In genomic region chr14:22845821-22846625, GRCh38 we compare ENCODE assay signal across 19 cellular contexts. TPM values are rescaled to one million over a fixed set of nuclear protein-coding genes. Genes with fewer than 3 reads are reported as not detected.
DNase-seq lines count a peak whose midpoint lies in the region; ATAC-seq and TF ChIP-seq lines count a peak whose summit lies in the region.
"Had no signal": no experiment of that assay in that cellular context is flagged by ENCODE, and none has a peak within 500 bp of the region (broad histone marks: within the 10 kb centered on the region; RNA-seq: fewer than 3 reads in every experiment).

No MANE protein-coding gene starts in this region.

- no peak for ATAC-seq in stimulated activated effector memory CD8-positive, alpha-beta T cell treated with anti-CD3 and anti-CD28 coated beads, Interleukin-12 subunit alpha, Interleukin-12 subunit beta, amount 100 ng/mL, for 72 hours
- ATAC-seq: T-cell had no signal

- H3K4me1 Mint-ChIP-seq in stimulated activated effector memory CD8-positive, alpha-beta T cell treated with anti-CD3 and anti-CD28 coated beads, Interleukin-12 subunit alpha, Interleukin-12 subunit beta, amount 100 ng/mL, for 72 hours: peaks cover 3% of the 10 kb centered on the region
- H3K4me1 Mint-ChIP-seq: activated B cell treated with CpG ODN at 0.5 μM for 24 hours, T-cell had no signal

- H3K27me3 ChIP-seq in colonic mucosa (no peaks in the 10 kb centered on the region), muscle layer of colon (ENCODE audit: control insufficient read depth in 1 of 2, insufficient read depth in 2 of 2, low read length in 2 of 2) (no peaks in the 10 kb centered on the region)

- H3K4me1 ChIP-seq in colonic mucosa: peaks cover 4% of the 10 kb centered on the region
- peaks cover 84% of the 10 kb centered on the region for H3K4me1 ChIP-seq in muscle layer of colon (ENCODE audit: insufficient read depth, low read length)

- H3K4me3 ChIP-seq in colonic mucosa: no peak overlapping the region
- H3K4me3 ChIP-seq in muscle layer of colon (ENCODE audit: low read depth in 1 of 2, low read length in 2 of 2): no peak overlapping the region
- H3K4me3 ChIP-seq in foreskin fibroblast (ENCODE audit: low read depth in 1 of 2, low read length in 2 of 2): peak overlapping the region in 1 of 2 donors; percentile 5
- H3K4me3 ChIP-seq: PC-9 had no signal

- TF ChIP-seq CTCF in GM10266 (IDR thresholded peaks at IDR 0.05; ENCODE audit: control insufficient read depth, insufficient read depth, low read depth, missing control alignments): no peak
- no peak for TF ChIP-seq CTCF in colonic mucosa (IDR thresholded peaks at IDR 0.05)
- TF ChIP-seq CTCF in foreskin fibroblast (IDR thresholded peaks at IDR 0.05; ENCODE audit: low read depth, low read length): no peak

- H3K36me3 Mint-ChIP-seq in stimulated activated effector memory CD8-positive, alpha-beta T cell treated with anti-CD3 and anti-CD28 coated beads, Interleukin-12 subunit alpha, Interleukin-12 subunit beta, amount 100 ng/mL, for 72 hours: peaks cover 4% of the 10 kb centered on the region
- H3K36me3 Mint-ChIP-seq: activated naive CD8-positive, alpha-beta T cell treated with anti-CD3 and anti-CD28 coated beads, Interleukin-2, amount 10 ng/mL, durations not matched to agents 7 days and 5 days; T-cell had no signal

- H3K4me3 Mint-ChIP-seq in stimulated activated effector memory CD8-positive, alpha-beta T cell treated with anti-CD3 and anti-CD28 coated beads, Interleukin-12 subunit alpha, Interleukin-12 subunit beta, amount 100 ng/mL, for 72 hours: no peak overlapping the region
- H3K4me3 Mint-ChIP-seq: activated B cell treated with CpG ODN at 0.5 μM for 24 hours; activated naive CD8-positive, alpha-beta T cell treated with anti-CD3 and anti-CD28 coated beads, Interleukin-2, amount 10 ng/mL, durations not matched to agents 7 days and 5 days; T-cell had no signal

- peak overlapping the region; percentile 80 for H3K27ac ChIP-seq in colonic mucosa
- peak overlapping the region; percentile 1 for H3K27ac ChIP-seq in muscle layer of colon (ENCODE audit: low read depth, low read length)
- H3K27ac ChIP-seq: PC-9 had no signal

- peak overlapping the region; percentile 59 for H3K27ac Mint-ChIP-seq in stimulated activated effector memory CD8-positive, alpha-beta T cell treated with anti-CD3 and anti-CD28 coated beads, Interleukin-12 subunit alpha, Interleukin-12 subunit beta, amount 100 ng/mL, for 72 hours
- H3K27ac Mint-ChIP-seq: activated B cell treated with CpG ODN at 0.5 μM for 24 hours; activated naive CD8-positive, alpha-beta T cell treated with anti-CD3 and anti-CD28 coated beads, Interleukin-2, amount 10 ng/mL, durations not matched to agents 7 days and 5 days; T-cell had no signal

- intact Hi-C loops in colonic mucosa (cut with DNase I): no loop called here

- DNase-seq in GM10266 (ENCODE audit: extremely low spot score) (peak; percentile 13), colonic mucosa (no peak), NCI-H187 (lab: John Stamatoyannopoulos, UW) (no peak), foreskin fibroblast (no peak)
- DNase-seq in stimulated activated effector memory CD8-positive, alpha-beta T cell treated with anti-CD3 and anti-CD28 coated beads, Interleukin-12 subunit alpha, Interleukin-12 subunit beta, amount 100 ng/mL, for 72 hours (ENCODE audit: low spot score in 2 of 2): no peak
- no peak for DNase-seq in stimulated activated CD4-positive, alpha-beta T cell treated with anti-CD3 and anti-CD28 coated beads, Interleukin-2, amount 100 ng/mL, for 24 hours
- DNase-seq in activated CD8-positive, alpha-beta memory T cell treated with anti-CD3 and anti-CD28 coated beads, Interleukin-2, amount 50 U/mL, for 48 hours: no peak
- DNase-seq: activated B cell treated with CpG ODN at 0.5 μM for 24 hours; activated naive CD8-positive, alpha-beta T cell treated with anti-CD3 and anti-CD28 coated beads, Interleukin-2, amount 10 ng/mL, durations not matched to agents 7 days and 5 days; cerebellar nuclear complex; erythroblast; KG1; NCI-H1417 treated with DMSO at 0.1 percent for 48 hours; NCI-H510A treated with DMSO at 0.1 percent for 48 hours; PC-9; stimulated activated CD4-positive, alpha-beta T cell treated with anti-CD3 and anti-CD28 coated beads, Interleukin-4, amount 100 ng/mL, for 4 hours; stimulated activated naive CD4-positive, alpha-beta T cell; T-cell had no signal

- H3K36me3 ChIP-seq in colonic mucosa: peaks cover 18% of the 10 kb centered on the region
- H3K36me3 ChIP-seq in muscle layer of colon (ENCODE audit: insufficient read depth, low read length): peaks cover 56% of the 10 kb centered on the region

- H3K9me3 Mint-ChIP-seq in stimulated activated effector memory CD8-positive, alpha-beta T cell treated with anti-CD3 and anti-CD28 coated beads, Interleukin-12 subunit alpha, Interleukin-12 subunit beta, amount 100 ng/mL, for 72 hours: no peaks in the 10 kb centered on the region
- H3K9me3 Mint-ChIP-seq: activated B cell treated with CpG ODN at 0.5 μM for 24 hours; activated naive CD8-positive, alpha-beta T cell treated with anti-CD3 and anti-CD28 coated beads, Interleukin-2, amount 10 ng/mL, durations not matched to agents 7 days and 5 days; T-cell had no signal

- H3K9ac ChIP-seq in colonic mucosa (ENCODE audit: low read depth in 2 of 2, low read length in 2 of 2) (peak overlapping the region in 1 of 2 donors; percentile 26), muscle layer of colon (ENCODE audit: low read length) (peak overlapping the region; percentile 47)

- H3K9me3 ChIP-seq in colonic mucosa (no peaks in the 10 kb centered on the region), muscle layer of colon (ENCODE audit: low read length) (no peaks in the 10 kb centered on the region)

RNA-seq across cellular contexts. Expression of gene MMP14, which starts 9.6 kb away (rescaled TPM):
- 10 to 100 TPM; 59.1 to 82.8 TPM for total RNA-seq in colonic mucosa

RNA-seq across cellular contexts. Expression of gene MRPL52, which starts 16.3 kb away (rescaled TPM):
- total RNA-seq in colonic mucosa: 100 to 1,000 TPM in 1 of 2 donors, 10 to 100 TPM in 1; 79.1 to 156 TPM

RNA-seq across cellular contexts. Expression of gene LRP10, which starts 25.5 kb away (rescaled TPM):
- total RNA-seq in colonic mucosa: 100 to 1,000 TPM; 204 to 222 TPM

RNA-seq across cellular contexts. Expression of gene SLC7A7, which starts 30.8 kb away (rescaled TPM):
- 1 to 10 TPM; 2.7 to 7.0 TPM for total RNA-seq in colonic mucosa

RNA-seq across cellular contexts. Expression of gene REM2, which starts 37.0 kb away (rescaled TPM):
- under 1 TPM; 0.24 to 0.30 TPM for total RNA-seq in colonic mucosa
